Comparison of ENCODE assay signal across 25 cellular contexts in the genomic region with DNA sequence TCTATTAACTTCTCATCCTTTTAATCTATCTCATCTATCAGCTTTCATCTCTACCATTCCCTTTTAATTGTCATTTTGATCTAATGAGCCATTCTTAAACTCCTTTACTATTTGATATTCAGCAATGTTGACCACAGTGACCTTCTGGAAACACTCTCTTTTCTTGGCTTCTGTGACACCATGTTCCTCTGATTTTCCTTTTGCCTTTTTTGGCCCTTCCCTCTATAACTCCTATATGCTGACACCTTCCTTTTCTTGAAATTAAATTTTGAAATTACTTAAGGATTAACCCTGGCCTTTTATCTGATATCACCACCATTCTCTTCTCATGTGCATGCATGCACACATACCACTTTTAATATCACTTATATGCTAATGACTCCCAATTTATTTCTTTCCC. TPM values are rescaled to one million over a fixed set of nuclear protein-coding genes. Genes with fewer than 3 reads are reported as not detected.
DNase-seq lines count a peak whose midpoint lies in the region; ATAC-seq, FAIRE-seq and TF ChIP-seq lines count a peak whose summit lies in the region.
"Had no signal": no experiment of that assay in that cellular context is flagged by ENCODE, and none has a peak within 500 bp of the region (broad histone marks: within the 10 kb centered on the region; RNA-seq: fewer than 3 reads in every experiment).

No MANE protein-coding gene starts in this region.

- no peak overlapping the region for H3K9ac ChIP-seq in H1 (replicated peaks in 1 of 4; ENCODE audit: extremely low read depth in 1 of 4, low read depth in 3 of 4, low read length in 3 of 4)
- H3K9ac ChIP-seq: BLaER1 had no signal

- H4K20me1 ChIP-seq in H1 (replicated peaks in 1 of 2; ENCODE audit: control insufficient read depth in 1 of 2, insufficient read depth in 2 of 2, low read length in 2 of 2), result no peaks in the 10 kb centered on the region
- H4K20me1 ChIP-seq: BLaER1 had no signal

- DNase-seq in T-helper 1 cell (no peak), natural killer cell (no peak), H1 (ENCODE audit: low read depth in 1 of 2, low spot score in 2 of 2) (no peak), EL (no peak)
- no peak for DNase-seq in natural killer cell treated with Interleukin-12 subunit alpha and Interleukin-12 subunit beta and Interleukin-15 and Interleukin-18, amount 100 ng/mL, for 72 hours (ENCODE audit: low spot score)
- DNase-seq in stimulated activated naive B cell treated with anti-CD40 and anti-IgM and Interleukin-4, amounts not matched to agents 10 μg/mL and 1 μg/mL and 100 μg/mL, for 72 hours, result no peak
- DNase-seq: Caco-2; CD4-positive, CD25-positive, alpha-beta regulatory T cell; CD8-positive, alpha-beta T cell; DMS 273 treated with DMSO at 0.1 percent for 48 hours; DMS79; GF-D8; GOT3; H7; HCEC 1CT had no signal

- no peak overlapping the region for H3K4me2 ChIP-seq in H1 (ENCODE audit: insufficient read depth in 1 of 2, low read depth in 2 of 2, low read length in 2 of 2)
- H3K4me2 ChIP-seq: BLaER1 had no signal

- H2AK5ac ChIP-seq in H1 (ENCODE audit: low read depth, low read length), result no peak overlapping the region

- no peaks in the 10 kb centered on the region for H3K79me1 ChIP-seq in H1 (ENCODE audit: low read depth, low read length)

- TF ChIP-seq CTCF in natural killer cell (IDR thresholded peaks at IDR 0.05) (no peak), H1 (IDR thresholded peaks at IDR 0.05; ENCODE audit: control extremely low read depth in 1 of 3, insufficient read depth in 1 of 3, low read depth in 1 of 3, low read length in 3 of 3) (no peak), gastroesophageal sphincter (IDR thresholded peaks at IDR 0.05) (no peak)

- H3K23ac ChIP-seq in H1 (ENCODE audit: insufficient read length), result no peak overlapping the region

- H3K18ac ChIP-seq in H1 (ENCODE audit: extremely low read depth, low read length), result no peak overlapping the region

- peak overlapping the region; percentile 21 for H3K27ac Mint-ChIP-seq in T-helper 1 cell treated with Interleukin-12 subunit alpha and Interleukin-12 subunit beta and Interleukin-4 antibody, amounts not matched to agents 30 μg/mL and 1 μg/mL, for 36 hours
- H3K27ac Mint-ChIP-seq in natural killer cell treated with Interleukin-12 subunit alpha and Interleukin-12 subunit beta and Interleukin-15 and Interleukin-18, amount 100 ng/mL, for 72 hours, result peak overlapping the region; percentile 2 to 14
- no peak overlapping the region for H3K27ac Mint-ChIP-seq in natural killer cell
- H3K27ac Mint-ChIP-seq in stimulated activated naive B cell treated with anti-CD40 and anti-IgM and Interleukin-4, amounts not matched to agents 10 μg/mL and 1 μg/mL and 100 μg/mL, for 72 hours, result peak overlapping the region; percentile 32
- H3K27ac Mint-ChIP-seq: B cell; CD8-positive, alpha-beta T cell had no signal

- H2BK120ac ChIP-seq in H1 (replicated peaks; ENCODE audit: low read depth, low read length), result no peak overlapping the region

- peaks cover 4% of the 10 kb centered on the region for H3K9me3 Mint-ChIP-seq in T-helper 1 cell treated with Interleukin-12 subunit alpha and Interleukin-12 subunit beta and Interleukin-4 antibody, amounts not matched to agents 30 μg/mL and 1 μg/mL, for 36 hours
- H3K9me3 Mint-ChIP-seq in natural killer cell treated with Interleukin-12 subunit alpha and Interleukin-12 subunit beta and Interleukin-15 and Interleukin-18, amount 100 ng/mL, for 72 hours, result peaks cover 7% of the 10 kb centered on the region
- H3K9me3 Mint-ChIP-seq in natural killer cell, result no peaks in the 10 kb centered on the region
- H3K9me3 Mint-ChIP-seq in stimulated activated naive B cell treated with anti-CD40 and anti-IgM and Interleukin-4, amounts not matched to agents 10 μg/mL and 1 μg/mL and 100 μg/mL, for 72 hours, result peaks cover 3 to 4% of the 10 kb centered on the region in 2 donors

- TF ChIP-seq POLR2A in H1 (IDR thresholded peaks at IDR 0.05; ENCODE audit: control extremely low read depth in 1 of 2, low read depth in 2 of 2, low read length in 2 of 2) (no peak), gastroesophageal sphincter (IDR thresholded peaks at IDR 0.05) (no peak)

- CTCF ChIA-PET in H1 (lab: Charles Lee; ENCODE audit: partially characterized antibody), result no interaction called here

- no peak overlapping the region for H4K8ac ChIP-seq in H1 (ENCODE audit: extremely low read depth, insufficient read depth, low read length)

- H3K36me3 ChIP-seq in H1 (ENCODE audit: control insufficient read depth in 2 of 4, insufficient read depth in 4 of 4, low read length in 3 of 4) (no peaks in the 10 kb centered on the region), gastroesophageal sphincter (no peaks in the 10 kb centered on the region)
- H3K36me3 ChIP-seq: BLaER1 had no signal

- H3K4me3 Mint-ChIP-seq in T-helper 1 cell treated with Interleukin-12 subunit alpha and Interleukin-12 subunit beta and Interleukin-4 antibody, amounts not matched to agents 30 μg/mL and 1 μg/mL, for 36 hours, result no peak overlapping the region
- peak overlapping the region; percentile 9 for H3K4me3 Mint-ChIP-seq in natural killer cell treated with Interleukin-12 subunit alpha and Interleukin-12 subunit beta and Interleukin-15 and Interleukin-18, amount 100 ng/mL, for 72 hours
- H3K4me3 Mint-ChIP-seq in natural killer cell, result no peak overlapping the region
- H3K4me3 Mint-ChIP-seq in stimulated activated naive B cell treated with anti-CD40 and anti-IgM and Interleukin-4, amounts not matched to agents 10 μg/mL and 1 μg/mL and 100 μg/mL, for 72 hours, result no peak overlapping the region
- H3K4me3 Mint-ChIP-seq: B cell; CD4-positive, CD25-positive, alpha-beta regulatory T cell; CD8-positive, alpha-beta T cell had no signal

- H2AFZ ChIP-seq in H1 (ENCODE audit: low read length), result no peak overlapping the region

- peaks cover 18% of the 10 kb centered on the region for H3K36me3 Mint-ChIP-seq in T-helper 1 cell treated with Interleukin-12 subunit alpha and Interleukin-12 subunit beta and Interleukin-4 antibody, amounts not matched to agents 30 μg/mL and 1 μg/mL, for 36 hours (ENCODE audit: low read depth)
- H3K36me3 Mint-ChIP-seq in natural killer cell treated with Interleukin-12 subunit alpha and Interleukin-12 subunit beta and Interleukin-15 and Interleukin-18, amount 100 ng/mL, for 72 hours, result peaks cover 16% of the 10 kb centered on the region
- no peaks in the 10 kb centered on the region for H3K36me3 Mint-ChIP-seq in natural killer cell
- H3K36me3 Mint-ChIP-seq in stimulated activated naive B cell treated with anti-CD40 and anti-IgM and Interleukin-4, amounts not matched to agents 10 μg/mL and 1 μg/mL and 100 μg/mL, for 72 hours, result peaks cover 17 to 23% of the 10 kb centered on the region in 2 donors
- H3K36me3 Mint-ChIP-seq: CD4-positive, CD25-positive, alpha-beta regulatory T cell; CD8-positive, alpha-beta T cell had no signal

- no peak overlapping the region for H2BK15ac ChIP-seq in H1 (ENCODE audit: low read length)

- H3K4me1 ChIP-seq in H1 (replicated peaks in 1 of 4; ENCODE audit: control insufficient read depth in 3 of 4, insufficient read depth in 4 of 4, low read length in 3 of 4), result no peaks in the 10 kb centered on the region
- peaks cover 0 to 12% (median 0%) of the 10 kb centered on the region in 3 donors for H3K4me1 ChIP-seq in gastroesophageal sphincter
- H3K4me1 ChIP-seq: BLaER1, Caco-2 had no signal

- H3K4me1 Mint-ChIP-seq in T-helper 1 cell treated with Interleukin-12 subunit alpha and Interleukin-12 subunit beta and Interleukin-4 antibody, amounts not matched to agents 30 μg/mL and 1 μg/mL, for 36 hours (ENCODE audit: low read depth), result peaks cover 29% of the 10 kb centered on the region
- H3K4me1 Mint-ChIP-seq in natural killer cell treated with Interleukin-12 subunit alpha and Interleukin-12 subunit beta and Interleukin-15 and Interleukin-18, amount 100 ng/mL, for 72 hours (ENCODE audit: low read depth in 2 of 2), result peaks cover 26 to 38% of the 10 kb centered on the region in 2 donors
- H3K4me1 Mint-ChIP-seq in natural killer cell, result peaks cover 11 to 12% of the 10 kb centered on the region in 2 donors
- peaks cover 8 to 14% of the 10 kb centered on the region in 2 donors for H3K4me1 Mint-ChIP-seq in stimulated activated naive B cell treated with anti-CD40 and anti-IgM and Interleukin-4, amounts not matched to agents 10 μg/mL and 1 μg/mL and 100 μg/mL, for 72 hours

- no peaks in the 10 kb centered on the region for H3K27me3 Mint-ChIP-seq in T-helper 1 cell treated with Interleukin-12 subunit alpha and Interleukin-12 subunit beta and Interleukin-4 antibody, amounts not matched to agents 30 μg/mL and 1 μg/mL, for 36 hours (ENCODE audit: low read depth)
- H3K27me3 Mint-ChIP-seq in natural killer cell treated with Interleukin-12 subunit alpha and Interleukin-12 subunit beta and Interleukin-15 and Interleukin-18, amount 100 ng/mL, for 72 hours, result no peaks in the 10 kb centered on the region
- H3K27me3 Mint-ChIP-seq in natural killer cell (ENCODE audit: low read depth in 2 of 2), result no peaks in the 10 kb centered on the region
- no peaks in the 10 kb centered on the region for H3K27me3 Mint-ChIP-seq in stimulated activated naive B cell treated with anti-CD40 and anti-IgM and Interleukin-4, amounts not matched to agents 10 μg/mL and 1 μg/mL and 100 μg/mL, for 72 hours
- H3K27me3 Mint-ChIP-seq: B cell; CD4-positive, CD25-positive, alpha-beta regulatory T cell had no signal

- H3K14ac ChIP-seq in H1 (ENCODE audit: insufficient read length), result no peak overlapping the region

- no peak for FAIRE-seq in H1 (lab: Jason Lieb, UNC)
- FAIRE-seq: A204.1, GM12891 had no signal

- H3K27me3 ChIP-seq in H1 (replicated peaks in 1 of 4; ENCODE audit: control insufficient read depth in 3 of 4, extremely low read depth in 1 of 4, insufficient read depth in 3 of 4, low read length in 3 of 4), result no peaks in the 10 kb centered on the region
- no peaks in the 10 kb centered on the region for H3K27me3 ChIP-seq in gastroesophageal sphincter
- H3K27me3 ChIP-seq: BLaER1 had no signal

- POLR2A ChIA-PET in H1 (lab: Charles Lee; ENCODE audit: partially characterized antibody), result interaction anchor here (0.6 kb wide), 1 partner anchor 770 kb away, joined by 3 read pairs; no protein-coding TSS in a partner anchor

- H3K23me2 ChIP-seq in H1 (ENCODE audit: low read depth, low read length), result no peaks in the 10 kb centered on the region

- no peak for TF ChIP-seq RAD21 in H1 (IDR thresholded peaks at IDR 0.05 in 1 of 2, conservative IDR thresholded peaks at IDR 0.05 in 1 of 2; ENCODE audit: low read depth in 2 of 2, low read length in 2 of 2)

- H2BK20ac ChIP-seq in H1 (ENCODE audit: low read length), result no peak overlapping the region

- H2BK5ac ChIP-seq in H1 (ENCODE audit: low read depth, low read length), result no peak overlapping the region

- H3K27ac ChIP-seq in H1 (ENCODE audit: low read depth, low read length) (no peak overlapping the region), gastroesophageal sphincter (no peak overlapping the region)
- H3K27ac ChIP-seq: 22Rv1, BLaER1, C4-2B had no signal

- H3K9me3 ChIP-seq in H1 (ENCODE audit: insufficient read depth in 2 of 2, low read depth in 1 of 2, low read length in 1 of 2) (no peaks in the 10 kb centered on the region), gastroesophageal sphincter (no peaks in the 10 kb centered on the region)
- H3K9me3 ChIP-seq: BLaER1, Caco-2 had no signal

- H3K4ac ChIP-seq in H1 (replicated peaks; ENCODE audit: insufficient read length, low read depth, low read length), result no peak overlapping the region

- TF ChIP-seq EP300 in H1 (IDR thresholded peaks at IDR 0.05; ENCODE audit: borderline replicate concordance in 1 of 2, low read depth in 2 of 2, low read length in 2 of 2) (no peak), gastroesophageal sphincter (IDR thresholded peaks at IDR 0.05) (no peak)

- H3K4me3 ChIP-seq in H1 (ENCODE audit: extremely low read depth in 1 of 4, insufficient read depth in 2 of 4, low read depth in 3 of 4, low read length in 4 of 4), result no peak overlapping the region
- H3K4me3 ChIP-seq in gastroesophageal sphincter, result no peak overlapping the region
- H3K4me3 ChIP-seq: BLaER1 had no signal

- intact Hi-C loops in natural killer cell (cut with micrococcal nuclease), result no loop called here

- H3K79me2 ChIP-seq in H1 (ENCODE audit: control insufficient read depth in 1 of 2, insufficient read depth in 2 of 2, low read length in 2 of 2), result no peaks in the 10 kb centered on the region

- H2BK12ac ChIP-seq in H1 (ENCODE audit: low read depth, low read length), result no peak overlapping the region

- H4K91ac ChIP-seq in H1 (replicated peaks; ENCODE audit: insufficient read length, low read length), result no peak overlapping the region

- no peak for ATAC-seq in natural killer cell treated with Interleukin-12 subunit alpha and Interleukin-12 subunit beta and Interleukin-15 and Interleukin-18, amount 100 ng/mL, for 72 hours
- ATAC-seq in natural killer cell (no peak), gastroesophageal sphincter (no peak)
- ATAC-seq in stimulated activated naive B cell treated with anti-CD40 and anti-IgM and Interleukin-4, amounts not matched to agents 10 μg/mL and 1 μg/mL and 100 μg/mL, for 72 hours (replicated peaks), result no peak
- ATAC-seq: CD8-positive, alpha-beta T cell had no signal

- H4K5ac ChIP-seq in H1 (ENCODE audit: insufficient read length, low read depth, low read length), result no peak overlapping the region

- peak overlapping the region; percentile 59 for H3K56ac ChIP-seq in H1 (replicated peaks; ENCODE audit: insufficient read length, low read depth, low read length)

RNA-seq across cellular contexts. Expression of gene SAMSN1, which starts 41.2 kb away (rescaled TPM):
- 100 to 1,000 TPM; 158 to 383 TPM for total RNA-seq in natural killer cell treated with Interleukin-12 subunit alpha and Interleukin-12 subunit beta and Interleukin-15 and Interleukin-18, amount 100 ng/mL, for 72 hours
- 100 to 1,000 TPM in 1 of 3 donors, 10 to 100 TPM in 2; 17.7 to 101 (median 18.2) TPM for total RNA-seq in natural killer cell
- total RNA-seq in H1 (2021; fragmentation: NEBNext Ultra II Directional; extraction: Animal tissue kit (Norgen Biotek cat#: 25700)), result 2.4 and 3.0 TPM in 2 replicates
- polyA plus RNA-seq in H1 (2011; rRNA removed), result 0.30 and 0.50 TPM in 2 replicates
- 0.58 TPM for polyA plus RNA-seq in H1 (2011; cell fraction: cytosol; rRNA removed)
- 0.33 TPM for polyA plus RNA-seq in H1 (2011; cell fraction: nucleus; rRNA removed)
- polyA plus RNA-seq in H1 (2012, experiment 1 of 2), result 0.76 to 3.1 TPM (median 1.7 TPM) in 4 replicates
- polyA plus RNA-seq in H1 (2012, experiment 2 of 2), result 0.25 TPM
- 15.5 TPM for polyA plus RNA-seq in H1 (2013, experiment 1 of 2)
- polyA plus RNA-seq in H1 (2013, experiment 2 of 2), result 14.0 TPM
- 0.88 and 1.0 TPM in 2 replicates for polyA minus RNA-seq in H1 (2011; rRNA and poly(A)+ RNA removed)
- polyA minus RNA-seq in H1 (2011; cell fraction: cytosol; rRNA and poly(A)+ RNA removed), result not detected
- 4.5 TPM for polyA minus RNA-seq in H1 (2011; cell fraction: nucleus; rRNA and poly(A)+ RNA removed)
- total RNA-seq in gastroesophageal sphincter, result 10 to 100 TPM in 1 of 4 donors, 1 to 10 TPM in 3; 1.0 to 13.5 (median 4.2) TPM
- total RNA-seq: Caco-2, G401 had no signal
- polyA plus RNA-seq: AG04450 had no signal

Comparison
In these comparisons a context has a peak if more than half of its experiments do, and no peak if none do; other contexts are left out.
1. H3K27ac Mint-ChIP-seq: peak in T-helper 1 cell treated with Interleukin-12 subunit alpha and Interleukin-12 subunit beta and Interleukin-4 antibody, amounts not matched to agents 30 μg/mL and 1 μg/mL, for 36 hours (single experiment), natural killer cell treated with Interleukin-12 subunit alpha and Interleukin-12 subunit beta and Interleukin-15 and Interleukin-18, amount 100 ng/mL, for 72 hours (2 of 2) and stimulated activated naive B cell treated with anti-CD40 and anti-IgM and Interleukin-4, amounts not matched to agents 10 μg/mL and 1 μg/mL and 100 μg/mL, for 72 hours (single experiment); none in natural killer cell (0 of 2).